ENCODE assay signal across 10 cellular contexts in the genomic region with DNA sequence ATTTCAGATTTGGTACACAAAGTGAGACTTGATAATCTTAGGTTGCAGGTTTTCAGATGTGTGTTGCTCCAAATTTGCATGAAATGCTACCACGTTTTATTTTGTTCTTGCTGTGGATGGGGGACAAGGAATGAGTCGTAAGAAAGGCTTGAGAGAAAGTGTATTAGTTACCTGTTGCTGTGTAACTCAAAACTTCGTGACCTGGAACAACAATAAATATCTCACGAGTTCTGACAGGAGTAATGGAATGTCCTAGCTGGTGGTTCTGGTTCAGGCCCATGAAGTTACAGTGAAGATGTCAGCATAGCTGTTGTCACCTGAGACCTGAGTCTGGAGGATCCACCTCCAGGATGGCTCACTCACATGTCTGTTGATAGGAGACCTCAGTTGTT. TPM values are rescaled to one million over a fixed set of nuclear protein-coding genes. Genes with fewer than 3 reads are reported as not detected.
DNase-seq lines count a peak whose midpoint lies in the region; ATAC-seq lines count a peak whose summit lies in the region.
"Had no signal": no experiment of that assay in that cellular context is flagged by ENCODE, and none has a peak within 500 bp of the region (broad histone marks: within the 10 kb centered on the region; RNA-seq: fewer than 3 reads in every experiment).

No MANE protein-coding gene starts in this region.

- peak overlapping the region; percentile 93 for H3K4me3 Mint-ChIP-seq in T-helper 1 cell treated with Interleukin-12 subunit alpha and Interleukin-12 subunit beta and Interleukin-4 antibody, amounts not matched to agents 30 μg/mL and 1 μg/mL, for 36 hours
- peak overlapping the region; percentile 83 for H3K4me3 Mint-ChIP-seq in activated CD4-positive, alpha-beta memory T cell treated with anti-CD3 and anti-CD28 coated beads for 36 hours
- peak overlapping the region; percentile 92 for H3K4me3 Mint-ChIP-seq in stimulated activated memory B cell treated with anti-CD40 and anti-IgM and Interleukin-4, amounts not matched to agents 10 μg/mL and 1 μg/mL and 100 μg/mL, for 72 hours

- peaks cover 7% of the 10 kb centered on the region for H3K9me3 Mint-ChIP-seq in T-helper 1 cell treated with Interleukin-12 subunit alpha and Interleukin-12 subunit beta and Interleukin-4 antibody, amounts not matched to agents 30 μg/mL and 1 μg/mL, for 36 hours
- H3K9me3 Mint-ChIP-seq in activated CD4-positive, alpha-beta memory T cell treated with anti-CD3 and anti-CD28 coated beads for 36 hours = peaks cover 14% of the 10 kb centered on the region
- peaks cover 2% of the 10 kb centered on the region for H3K9me3 Mint-ChIP-seq in stimulated activated memory B cell treated with anti-CD40 and anti-IgM and Interleukin-4, amounts not matched to agents 10 μg/mL and 1 μg/mL and 100 μg/mL, for 72 hours

- POLR2A ChIA-PET in activated CD4-positive, alpha-beta memory T cell treated with anti-CD3 and anti-CD28 coated beads for 36 hours (lab: Charles Lee) = no interaction called here

- peaks cover 52% of the 10 kb centered on the region for H3K36me3 Mint-ChIP-seq in T-helper 1 cell treated with Interleukin-12 subunit alpha and Interleukin-12 subunit beta and Interleukin-4 antibody, amounts not matched to agents 30 μg/mL and 1 μg/mL, for 36 hours (ENCODE audit: low read depth)
- peaks cover 45% of the 10 kb centered on the region for H3K36me3 Mint-ChIP-seq in activated CD4-positive, alpha-beta memory T cell treated with anti-CD3 and anti-CD28 coated beads for 36 hours
- H3K36me3 Mint-ChIP-seq in stimulated activated memory B cell treated with anti-CD40 and anti-IgM and Interleukin-4, amounts not matched to agents 10 μg/mL and 1 μg/mL and 100 μg/mL, for 72 hours = peaks cover 32% of the 10 kb centered on the region

- H3K4me1 Mint-ChIP-seq in T-helper 1 cell treated with Interleukin-12 subunit alpha and Interleukin-12 subunit beta and Interleukin-4 antibody, amounts not matched to agents 30 μg/mL and 1 μg/mL, for 36 hours (ENCODE audit: low read depth) = peaks cover 20% of the 10 kb centered on the region
- H3K4me1 Mint-ChIP-seq in activated CD4-positive, alpha-beta memory T cell treated with anti-CD3 and anti-CD28 coated beads for 36 hours (ENCODE audit: low read depth) = peaks cover 35% of the 10 kb centered on the region
- peaks cover 30% of the 10 kb centered on the region for H3K4me1 Mint-ChIP-seq in stimulated activated memory B cell treated with anti-CD40 and anti-IgM and Interleukin-4, amounts not matched to agents 10 μg/mL and 1 μg/mL and 100 μg/mL, for 72 hours

- DNase-seq in T-helper 1 cell (no peak), occipital lobe (lab: John Stamatoyannopoulos, UW) (no peak), DMS153 (lab: John Stamatoyannopoulos, UW) (no peak)
- no peak for DNase-seq in activated CD4-positive, alpha-beta memory T cell treated with anti-CD3 and anti-CD28 coated beads for 36 hours
- DNase-seq: 8988T, NCI-H187 had no signal

- no peaks in the 10 kb centered on the region for H3K27me3 Mint-ChIP-seq in T-helper 1 cell treated with Interleukin-12 subunit alpha and Interleukin-12 subunit beta and Interleukin-4 antibody, amounts not matched to agents 30 μg/mL and 1 μg/mL, for 36 hours (ENCODE audit: low read depth)
- H3K27me3 Mint-ChIP-seq in activated CD4-positive, alpha-beta memory T cell treated with anti-CD3 and anti-CD28 coated beads for 36 hours = no peaks in the 10 kb centered on the region
- no peaks in the 10 kb centered on the region for H3K27me3 Mint-ChIP-seq in stimulated activated memory B cell treated with anti-CD40 and anti-IgM and Interleukin-4, amounts not matched to agents 10 μg/mL and 1 μg/mL and 100 μg/mL, for 72 hours

- H3K4me3 ChIP-seq in iPS-11a (ENCODE audit: low read depth, low read length) = peak overlapping the region; percentile 68

- peak overlapping the region; percentile 95 for H3K27ac Mint-ChIP-seq in T-helper 1 cell treated with Interleukin-12 subunit alpha and Interleukin-12 subunit beta and Interleukin-4 antibody, amounts not matched to agents 30 μg/mL and 1 μg/mL, for 36 hours
- H3K27ac Mint-ChIP-seq in activated CD4-positive, alpha-beta memory T cell treated with anti-CD3 and anti-CD28 coated beads for 36 hours = peak overlapping the region; percentile 79
- H3K27ac Mint-ChIP-seq in stimulated activated memory B cell treated with anti-CD40 and anti-IgM and Interleukin-4, amounts not matched to agents 10 μg/mL and 1 μg/mL and 100 μg/mL, for 72 hours = peak overlapping the region; percentile 94

- CTCF ChIA-PET in activated CD4-positive, alpha-beta memory T cell treated with anti-CD3 and anti-CD28 coated beads for 36 hours (lab: Charles Lee) = interaction anchor here (0.5 to 0.6 kb wide), 2 partner anchors 26 to 61 kb away, joined by 3 read pairs; no protein-coding TSS in a partner anchor

- intact Hi-C loops in activated CD4-positive, alpha-beta memory T cell treated with anti-CD3 and anti-CD28 coated beads for 36 hours (cut with micrococcal nuclease) = loop anchor here (2.0 to 10.0 kb wide), 3 partner anchors 55 to 197 kb away; a partner anchor contains a TSS

- no peak for ATAC-seq in stimulated activated memory B cell treated with anti-CD40 and anti-IgM and Interleukin-4, amounts not matched to agents 10 μg/mL and 1 μg/mL and 100 μg/mL, for 72 hours
- no peak for ATAC-seq in HG03432 (IDR thresholded peaks at IDR 0.05; ENCODE audit: unreplicated experiment)

RNA-seq across cellular contexts. Expression of a gene that starts 1.2 kb away (rescaled TPM):
- total RNA-seq in activated CD4-positive, alpha-beta memory T cell treated with anti-CD3 and anti-CD28 coated beads for 36 hours = 1 to 10 TPM; 3.7 to 3.9 TPM
- 17.2 TPM for total RNA-seq in occipital lobe

RNA-seq across cellular contexts. Expression of a gene that starts 25.3 kb away (rescaled TPM):
- 10 to 100 TPM; 37.1 to 42.3 TPM for total RNA-seq in activated CD4-positive, alpha-beta memory T cell treated with anti-CD3 and anti-CD28 coated beads for 36 hours
- total RNA-seq in occipital lobe = 20.6 TPM

RNA-seq across cellular contexts. Expression of a gene that starts 46.9 kb away (rescaled TPM):
- 1 to 10 TPM; 3.1 to 3.3 TPM for total RNA-seq in activated CD4-positive, alpha-beta memory T cell treated with anti-CD3 and anti-CD28 coated beads for 36 hours
- total RNA-seq in occipital lobe = 3.0 TPM

RNA-seq across cellular contexts. Expression of a gene that starts 51.2 kb away (rescaled TPM):
- total RNA-seq in activated CD4-positive, alpha-beta memory T cell treated with anti-CD3 and anti-CD28 coated beads for 36 hours = 10 to 100 TPM; 39.6 to 45.4 TPM
- total RNA-seq in occipital lobe = 63.8 TPM
